Comparison of ENCODE assay signal across 1 cellular context in genomic region chr7:101537935-101538595, GRCh38.
TF ChIP-seq lines count a peak whose summit lies in the region.

No MANE protein-coding gene starts in this region.

TF ChIP-seq in GM12878, 131 proteins besides CTCF, POLR2A, EP300 and RAD21:
- TF ChIP-seq USF1 (IDR thresholded peaks at IDR 0.05; ENCODE audit: borderline replicate concordance, extremely low read length, insufficient read depth, low read depth, low read length) = peak; percentile 19
- TF ChIP-seq ZBED1 (IDR thresholded peaks at IDR 0.05; ENCODE audit: borderline replicate concordance) = no peak
- TF ChIP-seq MAX (IDR thresholded peaks at IDR 0.05; ENCODE audit: low read depth, low read length) = no peak
- no peak for TF ChIP-seq ZNF207 (IDR thresholded peaks at IDR 0.05; ENCODE audit: borderline replicate concordance)
